In the genomic region with DNA sequence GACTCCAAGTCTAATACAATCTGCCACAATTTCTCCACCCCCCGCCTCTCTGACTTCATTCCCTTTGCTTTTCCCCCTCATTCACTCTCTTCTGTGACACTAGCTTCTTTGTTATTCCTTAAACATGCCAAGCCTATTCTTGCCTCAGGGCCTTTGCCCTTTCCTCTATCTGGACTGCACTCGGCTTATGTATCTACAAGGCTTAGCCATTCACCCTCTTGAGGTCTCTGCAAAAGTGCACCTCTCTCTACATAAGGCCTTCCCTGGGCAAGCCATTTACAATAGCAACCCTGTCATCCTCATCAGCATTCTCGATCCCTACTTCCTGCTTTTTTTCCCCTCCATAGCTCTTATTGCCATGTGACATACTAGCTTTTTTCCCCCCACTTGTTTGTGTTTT, we compare ENCODE assay signal across 1 cellular context.
TF ChIP-seq lines count a peak whose summit lies in the region.

No MANE protein-coding gene starts in this region.

TF ChIP-seq in WTC11, 78 proteins besides CTCF, POLR2A, EP300 and RAD21:
- TF ChIP-seq, protein P1, sequence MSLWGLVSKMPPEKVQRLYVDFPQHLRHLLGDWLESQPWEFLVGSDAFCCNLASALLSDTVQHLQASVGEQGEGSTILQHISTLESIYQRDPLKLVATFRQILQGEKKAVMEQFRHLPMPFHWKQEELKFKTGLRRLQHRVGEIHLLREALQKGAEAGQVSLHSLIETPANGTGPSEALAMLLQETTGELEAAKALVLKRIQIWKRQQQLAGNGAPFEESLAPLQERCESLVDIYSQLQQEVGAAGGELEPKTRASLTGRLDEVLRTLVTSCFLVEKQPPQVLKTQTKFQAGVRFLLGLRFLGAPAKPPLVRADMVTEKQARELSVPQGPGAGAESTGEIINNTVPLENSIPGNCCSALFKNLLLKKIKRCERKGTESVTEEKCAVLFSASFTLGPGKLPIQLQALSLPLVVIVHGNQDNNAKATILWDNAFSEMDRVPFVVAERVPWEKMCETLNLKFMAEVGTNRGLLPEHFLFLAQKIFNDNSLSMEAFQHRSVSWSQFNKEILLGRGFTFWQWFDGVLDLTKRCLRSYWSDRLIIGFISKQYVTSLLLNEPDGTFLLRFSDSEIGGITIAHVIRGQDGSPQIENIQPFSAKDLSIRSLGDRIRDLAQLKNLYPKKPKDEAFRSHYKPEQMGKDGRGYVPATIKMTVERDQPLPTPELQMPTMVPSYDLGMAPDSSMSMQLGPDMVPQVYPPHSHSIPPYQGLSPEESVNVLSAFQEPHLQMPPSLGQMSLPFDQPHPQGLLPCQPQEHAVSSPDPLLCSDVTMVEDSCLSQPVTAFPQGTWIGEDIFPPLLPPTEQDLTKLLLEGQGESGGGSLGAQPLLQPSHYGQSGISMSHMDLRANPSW (CRISPR knock-in tag; conservative IDR thresholded peaks at IDR 0.05; ENCODE audit: low read depth), result no peak
- no peak for TF ChIP-seq ZNF121 (CRISPR knock-in tag; IDR thresholded peaks at IDR 0.05)
- TF ChIP-seq ATF6 (CRISPR knock-in tag; IDR thresholded peaks at IDR 0.05), result no peak
- TF ChIP-seq, protein P2, sequence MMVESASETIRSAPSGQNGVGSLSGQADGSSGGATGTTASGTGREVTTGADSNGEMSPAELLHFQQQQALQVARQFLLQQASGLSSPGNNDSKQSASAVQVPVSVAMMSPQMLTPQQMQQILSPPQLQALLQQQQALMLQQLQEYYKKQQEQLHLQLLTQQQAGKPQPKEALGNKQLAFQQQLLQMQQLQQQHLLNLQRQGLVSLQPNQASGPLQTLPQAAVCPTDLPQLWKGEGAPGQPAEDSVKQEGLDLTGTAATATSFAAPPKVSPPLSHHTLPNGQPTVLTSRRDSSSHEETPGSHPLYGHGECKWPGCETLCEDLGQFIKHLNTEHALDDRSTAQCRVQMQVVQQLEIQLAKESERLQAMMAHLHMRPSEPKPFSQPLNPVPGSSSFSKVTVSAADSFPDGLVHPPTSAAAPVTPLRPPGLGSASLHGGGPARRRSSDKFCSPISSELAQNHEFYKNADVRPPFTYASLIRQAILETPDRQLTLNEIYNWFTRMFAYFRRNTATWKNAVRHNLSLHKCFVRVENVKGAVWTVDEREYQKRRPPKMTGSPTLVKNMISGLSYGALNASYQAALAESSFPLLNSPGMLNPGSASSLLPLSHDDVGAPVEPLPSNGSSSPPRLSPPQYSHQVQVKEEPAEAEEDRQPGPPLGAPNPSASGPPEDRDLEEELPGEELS (CRISPR knock-in tag; IDR thresholded peaks at IDR 0.05), result no peak
- 0 out of 2 replicates have a peak, but pooled peaks have one; percentile 7 for TF ChIP-seq USF2 (CRISPR knock-in tag; IDR thresholded peaks at IDR 0.05)
